11 cellular contexts compared by ENCODE assay signal in genomic region chr12:49983892-49984291, GRCh38. TPM values are rescaled to one million over a fixed set of nuclear protein-coding genes. Genes with fewer than 3 reads are reported as not detected.
A peak's percentile ranks its signal among the peaks of the same experiment; 100 is the strongest.
DNase-seq lines count a peak whose midpoint lies in the region; ATAC-seq and TF ChIP-seq lines count a peak whose summit lies in the region.
"Had no signal": no experiment of that assay in that cellular context is flagged by ENCODE, and none has a peak within 500 bp of the region (broad histone marks: within the 10 kb centered on the region; RNA-seq: fewer than 3 reads in every experiment).

No MANE protein-coding gene starts in this region.

- no peak overlapping the region for H3K4me3 ChIP-seq in SJCRH30
- no peak overlapping the region for H3K4me3 ChIP-seq in skeletal muscle tissue (ENCODE audit: low read length in 3 of 3)
- peak overlapping the region in 1 of 4 donors; percentile 40 for H3K4me3 ChIP-seq in esophagus squamous epithelium

- H3K27ac ChIP-seq in SJCRH30, result peak overlapping the region; percentile 7; the same call in 1 of the 2 replicates
- H3K27ac ChIP-seq in foreskin keratinocyte, result no peak overlapping the region
- H3K27ac ChIP-seq in skeletal muscle tissue (ENCODE audit: low read depth, low read length), result no peak overlapping the region
- peak overlapping the region in 1 of 4 donors; percentile 30 for H3K27ac ChIP-seq in esophagus squamous epithelium
- H3K27ac ChIP-seq: 22Rv1 had no signal

- H3K36me3 ChIP-seq in SJCRH30 (peaks cover 19% of the 10 kb centered on the region), skeletal muscle tissue (ENCODE audit: control insufficient read depth in 3 of 3, insufficient read depth in 3 of 3, low read length in 3 of 3) (no peaks in the 10 kb centered on the region), esophagus squamous epithelium (peaks cover 0 to 23% (median 5%) of the 10 kb centered on the region in 3 donors)

- peak; percentile 46 for DNase-seq in DMS53 (lab: John Stamatoyannopoulos, UW)
- no peak for DNase-seq in DMS53 treated with DMSO at 0.1 percent for 48 hours (lab: John Stamatoyannopoulos, UW; ENCODE audit: unreplicated experiment)
- peak; percentile 91 to 96 for DNase-seq in SJCRH30
- DNase-seq in foreskin keratinocyte, result peak; percentile 33 to 67
- no peak for DNase-seq in DMS114 treated with DMSO at 0.1 percent for 48 hours (lab: John Stamatoyannopoulos, UW; ENCODE audit: unreplicated experiment)
- DNase-seq in esophagus squamous epithelium (lab: John Stamatoyannopoulos, UW), result no peak
- DNase-seq: stimulated activated CD4-positive, alpha-beta T cell treated with anti-CD3 and anti-CD28 coated beads, Interleukin-1b, Interleukin-23, amount 100 ng/mL, for 48 hours had no signal

- no peaks in the 10 kb centered on the region for H3K9me3 ChIP-seq in SJCRH30 (replicated peaks)
- H3K9me3 ChIP-seq in skeletal muscle tissue (ENCODE audit: control insufficient read depth in 3 of 3, low read length in 3 of 3), result no peaks in the 10 kb centered on the region
- no peaks in the 10 kb centered on the region for H3K9me3 ChIP-seq in esophagus squamous epithelium

- peak overlapping the region in 2 of 3 donors; percentile 3 to 10 for H3K9ac ChIP-seq in skeletal muscle tissue (ENCODE audit: low read depth in 1 of 3, low read length in 3 of 3)

- intact Hi-C loops in esophagus squamous epithelium (cut with DNase I), result no loop called here

- 0 to 27% methylated on average over 2 of the region's 8 CpGs for WGBS in esophagus squamous epithelium, 2 donors

- TF ChIP-seq POLR2A in esophagus squamous epithelium (IDR thresholded peaks at IDR 0.05), result no peak

- H3K4me1 ChIP-seq in SJCRH30 (peaks cover 15% of the 10 kb centered on the region), foreskin keratinocyte (peaks cover 11% of the 10 kb centered on the region), skeletal muscle tissue (ENCODE audit: control insufficient read depth in 3 of 3, insufficient read depth in 3 of 3, low read length in 3 of 3) (peaks cover 0 to 5% (median 0%) of the 10 kb centered on the region in 3 donors), esophagus squamous epithelium (peaks cover 0 to 16% (median 3%) of the 10 kb centered on the region in 3 donors)

- TF ChIP-seq CTCF in foreskin keratinocyte (conservative IDR thresholded peaks at IDR 0.05), result peak; percentile 49
- no peak for TF ChIP-seq CTCF in esophagus squamous epithelium (IDR thresholded peaks at IDR 0.05)

- ATAC-seq in foreskin keratinocyte, result peak; percentile 86
- no peak for ATAC-seq in HG03432 (IDR thresholded peaks at IDR 0.05; ENCODE audit: unreplicated experiment)

- no peaks in the 10 kb centered on the region for H3K27me3 ChIP-seq in SJCRH30
- no peaks in the 10 kb centered on the region for H3K27me3 ChIP-seq in foreskin keratinocyte
- no peaks in the 10 kb centered on the region for H3K27me3 ChIP-seq in skeletal muscle tissue (ENCODE audit: control insufficient read depth in 3 of 3, insufficient read depth in 3 of 3, low read length in 3 of 3)
- H3K27me3 ChIP-seq in esophagus squamous epithelium, result no peaks in the 10 kb centered on the region

RNA-seq across cellular contexts. Expression of gene AQP6, which starts 11.1 kb away (rescaled TPM):
- total RNA-seq in SJCRH30 (2014; rRNA removed; shearing (Covaris generic)), result not detected in 2 replicates
- total RNA-seq in foreskin keratinocyte (0.03 and 0.11 TPM in 2 replicates), skeletal muscle tissue (0.52 TPM), esophagus squamous epithelium (not detected)
- 0.11 and 0.16 TPM in 2 replicates for polyA plus RNA-seq in foreskin keratinocyte

RNA-seq across cellular contexts. Expression of gene AQP5, which starts 22.2 kb away (rescaled TPM):
- 0.18 TPM in 1 of 2 replicates, not detected in the other for total RNA-seq in SJCRH30 (2014; rRNA removed; shearing (Covaris generic))
- total RNA-seq in foreskin keratinocyte (not detected in 2 replicates), skeletal muscle tissue (1.0 TPM), esophagus squamous epithelium (10 to 100 TPM in 3 of 4 donors, 1 to 10 TPM in 1; 4.7 to 42.2 (median 18.6) TPM)
- polyA plus RNA-seq in foreskin keratinocyte, result not detected in 2 replicates

RNA-seq across cellular contexts. Expression of gene AQP2, which starts 33.4 kb away (rescaled TPM):
- not detected in 2 replicates for total RNA-seq in SJCRH30 (2014; rRNA removed; shearing (Covaris generic))
- not detected in 2 replicates for total RNA-seq in foreskin keratinocyte
- not detected in 2 replicates for polyA plus RNA-seq in foreskin keratinocyte
- total RNA-seq in skeletal muscle tissue, result not detected
- total RNA-seq in esophagus squamous epithelium, result not detected
- total RNA-seq: H1 had no signal
- polyA plus RNA-seq: H1 had no signal

RNA-seq across cellular contexts. Expression of gene RACGAP1, which starts 41.4 kb away (rescaled TPM):
- total RNA-seq in SJCRH30 (2014; rRNA removed; shearing (Covaris generic)), result 148 and 152 TPM in 2 replicates
- total RNA-seq in foreskin keratinocyte, result 80.6 and 101 TPM in 2 replicates
- polyA plus RNA-seq in foreskin keratinocyte, result 34.3 and 48.4 TPM in 2 replicates
- total RNA-seq in skeletal muscle tissue, result 23.5 TPM
- 10 to 100 TPM; 20.1 to 44.7 (median 33.6) TPM for total RNA-seq in esophagus squamous epithelium

Comparison
In these comparisons a context has a peak if more than half of its experiments do, and no peak if none do; other contexts are left out.
1. DNase-seq: peak in DMS53 (single experiment), SJCRH30 (2 of 2) and foreskin keratinocyte (2 of 2); none in DMS53 treated with DMSO at 0.1 percent for 48 hours (single experiment), DMS114 treated with DMSO at 0.1 percent for 48 hours (single experiment) and esophagus squamous epithelium (single experiment).